ENCODE assay signal across 33 cellular contexts in genomic region chr12:104814944-104815343, GRCh38.
"Had no signal": no experiment of that assay in that cellular context is flagged by ENCODE, and none has a peak within 500 bp of the region (broad histone marks: within the 10 kb centered on the region; RNA-seq: fewer than 3 reads in every experiment).

No MANE protein-coding gene starts in this region.

- H3K4me3 ChIP-seq: adrenal gland, body of pancreas, breast epithelium had no signal

- H3K27me3 ChIP-seq: adrenal gland, body of pancreas, brain microvascular endothelial cell, breast epithelium had no signal

- H3K9me3 ChIP-seq: adrenal gland, body of pancreas had no signal

- H3K36me3 ChIP-seq: adrenal gland, brain microvascular endothelial cell, breast epithelium had no signal

- DNase-seq: activated B cell treated with CpG ODN at 0.5 μM for 24 hours; activated CD4-positive, alpha-beta memory T cell treated with anti-CD3 and anti-CD28 coated beads for 36 hours; activated CD4-positive, alpha-beta T cell treated with anti-CD3 and anti-CD28 coated beads for 4 hours; activated CD4-positive, alpha-beta T cell treated with anti-CD3 and anti-CD28 coated beads, Interleukin-2, amount 10 ng/mL, durations not matched to agents 24 days and 14 days; activated CD4-positive, alpha-beta T cell treated with anti-CD3 and anti-CD28 coated beads, Interleukin-2, amount 50 U/mL, for 1 hour; activated CD4-positive, alpha-beta T cell treated with anti-CD3 and anti-CD28 coated beads, Interleukin-2, amount 50 U/mL, for 4 hours; activated CD4-positive, CD25-positive, alpha-beta regulatory T cell treated with anti-CD3 and anti-CD28 coated beads, Interleukin-2, amount 50 U/mL, for 72 hours; activated CD8-positive, alpha-beta memory T cell treated with anti-CD3 and anti-CD28 coated beads, Interleukin-2, amount 50 U/mL, for 4 hours; activated CD8-positive, alpha-beta T cell treated with anti-CD3 and anti-CD28 coated beads for 36 hours; activated effector memory CD4-positive, alpha-beta T cell treated with anti-CD3 and anti-CD28 coated beads, Interleukin-2, amount 50 U/mL, for 16 hours; activated gamma-delta T cell treated with Interleukin-2 at 50 U/mL for 16 hours; activated naive CD4-positive, alpha-beta T cell; activated naive CD4-positive, alpha-beta T cell treated with anti-CD3 and anti-CD28 coated beads for 36 hours; activated naive CD4-positive, alpha-beta T cell treated with anti-CD3 and anti-CD28 coated beads, Interleukin-2, amount 50 U/mL, for 16 hours; activated naive CD8-positive, alpha-beta T cell treated with anti-CD3 and anti-CD28 coated beads for 36 hours; activated T-cell treated with anti-CD3 and anti-CD28 coated beads for 4 hours; activated T-cell treated with anti-CD3 and anti-CD28 coated beads, Interleukin-2, amount 50 U/mL, for 1 hour; activated T-cell treated with anti-CD3 and anti-CD28 coated beads, Interleukin-2, amount 50 U/mL, for 4 hours; activated T-cell treated with anti-CD3 and anti-CD28 coated beads, Interleukin-2, amount 50 U/mL, for 72 hours; adrenal gland; amniotic stem cell; aorta; body of pancreas; brain microvascular endothelial cell; central memory CD4-positive, alpha-beta T cell; T-helper 2 cell; T-helper 9 cell had no signal

- FAIRE-seq: astrocyte, TTC549 had no signal

- H3K27ac ChIP-seq: adrenal gland, body of pancreas, brain microvascular endothelial cell, breast epithelium, VCaP had no signal

- ATAC-seq: activated CD8-positive, alpha-beta T cell treated with anti-CD3 and anti-CD28 coated beads for 36 hours; activated naive CD4-positive, alpha-beta T cell treated with anti-CD3 and anti-CD28 coated beads, Interleukin-2, amount 50 U/mL, for 72 hours; activated T-cell treated with anti-CD3 and anti-CD28 coated beads, Interleukin-2, amount 50 U/mL, for 4 hours; activated T-cell treated with anti-CD3 and anti-CD28 coated beads, Interleukin-2, amount 50 U/mL, for 72 hours; activated T-helper 17 cell treated with anti-CD3 and anti-CD28 coated beads, Interleukin-2, amount 50 U/mL, for 72 hours; body of pancreas had no signal

- H3K4me1 ChIP-seq: adrenal gland, body of pancreas, breast epithelium had no signal
